Comparison of ENCODE assay signal across 1 cellular context in the genomic region with DNA sequence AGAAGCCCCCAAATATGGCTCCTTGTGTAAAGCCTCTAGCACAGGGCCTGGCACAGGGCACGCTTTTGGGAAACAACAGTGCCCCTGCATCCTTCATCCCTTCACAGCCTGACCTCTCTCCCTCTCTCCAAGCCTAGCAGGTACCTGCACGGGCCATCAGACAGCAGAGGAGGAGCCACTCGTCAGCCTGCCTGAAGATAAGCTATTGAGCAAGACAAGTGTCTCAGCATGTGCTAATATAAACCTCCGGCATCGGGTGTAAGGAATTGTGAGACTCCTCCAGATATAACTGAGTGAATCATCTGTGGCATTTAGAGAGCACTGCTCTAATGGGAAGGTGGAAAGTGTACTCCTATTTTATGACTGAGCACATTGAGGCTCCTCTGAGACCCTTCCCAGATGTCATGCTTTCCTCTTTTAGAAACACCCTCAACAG.
TF ChIP-seq lines count a peak whose summit lies in the region.

No MANE protein-coding gene starts in this region.

TF ChIP-seq in HepG2, 621 proteins besides CTCF, POLR2A, EP300 and RAD21:
- TF ChIP-seq ZNF343 (CRISPR knock-in tag; IDR thresholded peaks at IDR 0.05) (0 out of 2 replicates have a peak, but pooled peaks have one; percentile 51), ZNF263 (CRISPR knock-in tag; IDR thresholded peaks at IDR 0.05) (peak; percentile 37; the same call in 1 of the 2 replicates), SOX13 (IDR thresholded peaks at IDR 0.05) (no peak), SOX13 (CRISPR knock-in tag; conservative IDR thresholded peaks at IDR 0.05 in 1 of 2, IDR thresholded peaks at IDR 0.05 in 1 of 2) (no peak), ZNF451 (CRISPR knock-in tag; IDR thresholded peaks at IDR 0.05) (0 out of 2 replicates have a peak, but pooled peaks have one; percentile 18), CEBPG (CRISPR knock-in tag; IDR thresholded peaks at IDR 0.05) (peak; percentile 46)
